Comparison of ENCODE assay signal across 18 cellular contexts in the genomic region with DNA sequence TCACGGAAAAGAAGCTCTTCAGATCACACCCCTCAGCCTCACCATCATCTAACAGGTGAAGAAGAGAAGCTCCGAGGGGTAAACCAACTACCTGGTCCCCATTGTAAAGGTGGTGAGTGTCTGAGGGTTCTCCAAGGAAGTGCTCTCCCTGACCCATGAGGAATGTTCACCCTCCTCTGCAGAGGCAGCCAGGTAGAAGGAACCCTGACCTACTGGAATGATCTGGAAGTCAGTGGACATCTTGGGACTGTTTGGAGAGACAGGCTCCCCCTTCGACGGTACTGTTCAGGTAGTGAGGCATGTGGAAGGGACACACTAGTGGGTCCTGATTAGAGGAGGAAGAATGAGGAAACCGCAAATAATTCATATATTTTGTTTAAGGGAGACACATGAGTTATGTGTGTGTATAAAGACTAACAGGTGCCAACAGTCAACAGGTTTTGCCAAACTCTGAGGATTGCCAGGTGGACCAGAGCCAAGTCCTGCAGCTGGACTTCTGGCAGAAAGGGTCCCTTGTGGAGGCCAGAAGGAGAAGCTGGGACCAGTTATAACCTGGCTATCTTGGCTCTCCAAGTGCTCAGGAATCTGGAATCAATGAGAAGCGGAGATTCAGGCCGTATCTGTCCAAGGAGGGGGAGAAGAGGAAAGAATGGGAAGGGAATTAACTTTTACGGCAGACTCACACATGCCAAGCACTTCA. TPM values are rescaled to one million over a fixed set of nuclear protein-coding genes. Genes with fewer than 3 reads are reported as not detected.
A peak's percentile ranks its signal among the peaks of the same experiment; 100 is the strongest.
DNase-seq lines count a peak whose midpoint lies in the region; ATAC-seq and TF ChIP-seq lines count a peak whose summit lies in the region.
"Had no signal": no experiment of that assay in that cellular context is flagged by ENCODE, and none has a peak within 500 bp of the region (broad histone marks: within the 10 kb centered on the region; RNA-seq: fewer than 3 reads in every experiment).

No MANE protein-coding gene starts in this region.

- no peaks in the 10 kb centered on the region for H3K36me3 ChIP-seq in Peyer's patch
- H3K36me3 ChIP-seq: BLaER1 treated with 17β-estradiol and CSF1 and Interleukin-3, amounts not matched to agents 10 nM and 100 nM had no signal

- TF ChIP-seq CTCF in AG10803 (conservative IDR thresholded peaks at IDR 0.05; ENCODE audit: low read length) (no peak), RWPE1 (conservative IDR thresholded peaks at IDR 0.05; ENCODE audit: low read depth) (no peak), Peyer's patch (IDR thresholded peaks at IDR 0.05) (no peak), lower leg skin (IDR thresholded peaks at IDR 0.05) (no peak)

- POLR2A ChIA-PET in RWPE1 (lab: Yijun Ruan, JAX; ENCODE audit: low non-redundant PET), result no interaction called here

- H3K27ac ChIP-seq in RWPE1 (peak overlapping the region; percentile 37), Peyer's patch (no peak overlapping the region)
- H3K27ac ChIP-seq: A549; BLaER1 treated with 17β-estradiol and CSF1 and Interleukin-3, amounts not matched to agents 10 nM and 100 nM had no signal

- no peak for ATAC-seq in left lobe of liver
- ATAC-seq in HG02588 (IDR thresholded peaks at IDR 0.05; ENCODE audit: unreplicated experiment), result no peak
- ATAC-seq: A549; activated T-helper 17 cell treated with anti-CD3 and anti-CD28 coated beads, Interleukin-2, amount 50 U/mL, for 72 hours; left ventricle myocardium superior had no signal

- no peaks in the 10 kb centered on the region for H3K9me3 ChIP-seq in Peyer's patch
- H3K9me3 ChIP-seq: A549; BLaER1 treated with 17β-estradiol and CSF1 and Interleukin-3, amounts not matched to agents 10 nM and 100 nM had no signal

- DNase-seq in AG10803 (ENCODE audit: low read depth), result peak; percentile 40
- peak; percentile 10 for DNase-seq in NCI-H1092 (lab: John Stamatoyannopoulos, UW)
- DNase-seq in RWPE1 (ENCODE audit: low spot score), result no peak
- DNase-seq in left lobe of liver (ENCODE audit: low spot score), result peak; percentile 67
- no peak for DNase-seq in Peyer's patch
- DNase-seq in lower leg skin (ENCODE audit: low spot score in 2 of 2), result no peak
- no peak for DNase-seq in NCI-H2171 treated with DMSO at 0.1 percent for 48 hours (lab: John Stamatoyannopoulos, UW)
- DNase-seq: activated CD4-positive, alpha-beta T cell treated with anti-CD3 and anti-CD28 coated beads, Interleukin-2, amount 10 ng/mL, durations not matched to agents 24 days and 14 days; DMS153; GF-D8; immature natural killer cell; left ventricle myocardium superior; NCI-H1694 treated with DMSO at 0.1 percent for 48 hours; stimulated activated CD4-positive, alpha-beta T cell treated with anti-CD3 and anti-CD28 coated beads, Interleukin-15, amount 100 ng/mL, for 24 hours had no signal

- CTCF ChIA-PET in RWPE1 (lab: Yijun Ruan, JAX), result interaction anchor here (0.6 kb wide), 1 partner anchor 77 kb away, joined by 3 read pairs; no protein-coding TSS in a partner anchor

- TF ChIP-seq POLR2A in Peyer's patch (IDR thresholded peaks at IDR 0.05), result no peak
- no peak for TF ChIP-seq POLR2A in lower leg skin (IDR thresholded peaks at IDR 0.05)

- H3K4me3 ChIP-seq in AG10803 (ENCODE audit: low read length), result no peak overlapping the region
- no peak overlapping the region for H3K4me3 ChIP-seq in Peyer's patch
- H3K4me3 ChIP-seq in lower leg skin (ENCODE audit: low read depth, poor library complexity, severe bottlenecking), result no peak overlapping the region
- H3K4me3 ChIP-seq: A549; BLaER1 treated with 17β-estradiol and CSF1 and Interleukin-3, amounts not matched to agents 10 nM and 100 nM had no signal

- H3K27me3 ChIP-seq in Peyer's patch, result no peaks in the 10 kb centered on the region
- H3K27me3 ChIP-seq: BLaER1 treated with 17β-estradiol and CSF1 and Interleukin-3, amounts not matched to agents 10 nM and 100 nM had no signal

- H3K4me1 ChIP-seq in Peyer's patch, result peaks cover 0 to 17% (median 6%) of the 10 kb centered on the region in 4 donors

- 42% methylated on average over 8 of the region's 8 CpGs for WGBS in lower leg skin, 2 donors

- intact Hi-C loops in lower leg skin (cut with DNase I; ENCODE audit: low total_unique reads), result no loop called here

RNA-seq across cellular contexts. Expression of a gene that starts 3.0 kb away (rescaled TPM):
- total RNA-seq in left lobe of liver, result 2.7 TPM
- total RNA-seq in Peyer's patch, result 10 to 100 TPM in 3 of 4 donors, 1 to 10 TPM in 1; 7.4 to 12.3 (median 10.6) TPM
- 10 to 100 TPM; 12.0 to 13.8 (median 13.1) TPM for total RNA-seq in lower leg skin

RNA-seq across cellular contexts. Expression of a gene that starts 52.6 kb away (rescaled TPM):
- total RNA-seq in left lobe of liver, result 8.2 TPM
- total RNA-seq in Peyer's patch, result 100 to 1,000 TPM in 1 of 4 donors, 10 to 100 TPM in 3; 11.6 to 141 (median 16.2) TPM
- total RNA-seq in lower leg skin, result 100 to 1,000 TPM in 1 of 4 donors, 10 to 100 TPM in 3; 26.9 to 153 (median 35.6) TPM

RNA-seq across cellular contexts. Expression of a gene that starts 57.2 kb away (rescaled TPM):
- total RNA-seq in left lobe of liver (3.2 TPM), Peyer's patch (100 to 1,000 TPM in 3 of 4 donors, 10 to 100 TPM in 1; 38.8 to 158 (median 141) TPM), lower leg skin (10 to 100 TPM in 3 of 4 donors, 1 to 10 TPM in 1; 7.3 to 22.4 (median 15.4) TPM)

Comparison
In these comparisons a context has a peak if more than half of its experiments do, and no peak if none do; other contexts are left out.
1. DNase-seq: peak in AG10803 (single experiment), NCI-H1092 (single experiment) and left lobe of liver (single experiment); none in RWPE1 (single experiment), Peyer's patch (0 of 3), lower leg skin (0 of 2) and NCI-H2171 treated with DMSO at 0.1 percent for 48 hours (single experiment).